Comparison of ENCODE assay signal across 34 cellular contexts in genomic region chr22:47111626-47112373, GRCh38.
DNase-seq lines count a peak whose midpoint lies in the region; ATAC-seq, FAIRE-seq and TF ChIP-seq lines count a peak whose summit lies in the region.
"Had no signal": no experiment of that assay in that cellular context is flagged by ENCODE, and none has a peak within 500 bp of the region (broad histone marks: within the 10 kb centered on the region; RNA-seq: fewer than 3 reads in every experiment).

No MANE protein-coding gene starts in this region.

- H3K27me3 Mint-ChIP-seq in GM23338 (ENCODE audit: insufficient read depth, low read depth, poor library complexity): peaks cover 14% of the 10 kb centered on the region
- H3K27me3 Mint-ChIP-seq: activated CD4-positive, alpha-beta T cell treated with anti-CD3 and anti-CD28 coated beads for 36 hours; activated CD8-positive, alpha-beta T cell treated with anti-CD3 and anti-CD28 coated beads for 36 hours; activated naive CD8-positive, alpha-beta T cell; effector memory CD8-positive, alpha-beta T cell; natural killer cell treated with Interleukin-12 subunit alpha and Interleukin-12 subunit beta and Interleukin-15 and Interleukin-18, amount 100 ng/mL, for 72 hours had no signal

- ATAC-seq in GM23338 (no peak), K562 (no peak), sciatic nerve (no peak), HG03520 (IDR thresholded peaks at IDR 0.05; ENCODE audit: unreplicated experiment) (no peak)
- ATAC-seq: activated CD4-positive, alpha-beta T cell treated with anti-CD3 and anti-CD28 coated beads for 36 hours; activated CD8-positive, alpha-beta T cell treated with anti-CD3 and anti-CD28 coated beads for 36 hours; effector memory CD8-positive, alpha-beta T cell had no signal

- BruUV-seq in K562 (replicated peaks; lab: Mats Ljungman, UMichigan): no TSS peak

- in situ Hi-C loops in K562 (cut with MboI): no loop called here

- H3K79me2 ChIP-seq in GM23338 (replicated peaks; ENCODE audit: insufficient read depth): no peaks in the 10 kb centered on the region
- H3K79me2 ChIP-seq in K562 (ENCODE audit: control insufficient read depth, insufficient read depth, low read length): no peaks in the 10 kb centered on the region
- H3K79me2 ChIP-seq in hepatocyte: no peaks in the 10 kb centered on the region
- H3K79me2 ChIP-seq: parathyroid adenoma had no signal

- POLR2A ChIA-PET in K562 (lab: Yijun Ruan, JAX): interaction anchor here (0.8 kb wide), 1 partner anchor 9 kb away, joined by 3 read pairs; no protein-coding TSS in a partner anchor

- no peaks in the 10 kb centered on the region for H3K9me3 ChIP-seq in K562 (replicated peaks; ENCODE audit: control insufficient read depth, insufficient read depth, low read depth, low read length)
- H3K9me3 ChIP-seq in hepatocyte (ENCODE audit: low read depth): no peaks in the 10 kb centered on the region
- H3K9me3 ChIP-seq in kidney (ENCODE audit: control insufficient read depth in 1 of 2, low read length in 2 of 2): no peaks in the 10 kb centered on the region
- no peaks in the 10 kb centered on the region for H3K9me3 ChIP-seq in esophagus muscularis mucosa
- H3K9me3 ChIP-seq: heart left ventricle, SJSA1, stomach, thyroid gland had no signal

- H3K4me3 ChIP-seq in GM23338 (no peak overlapping the region), K562 (no peak overlapping the region), hepatocyte (no peak overlapping the region), kidney (ENCODE audit: low read length in 2 of 2) (no peak overlapping the region), esophagus muscularis mucosa (no peak overlapping the region)
- H3K4me3 ChIP-seq: cardiac muscle cell, heart left ventricle, SJSA1, stomach, thyroid gland had no signal

- H3K9ac ChIP-seq in K562 (ENCODE audit: insufficient read depth in 1 of 2, low read depth in 2 of 2, low read length in 2 of 2): no peak overlapping the region; a peak in 1 of 4 replicates
- H3K9ac ChIP-seq in kidney (ENCODE audit: low read length in 2 of 2): no peak overlapping the region
- H3K9ac ChIP-seq: parathyroid adenoma had no signal

- no peak for TF ChIP-seq RAD21 in K562 (CRISPR knock-in tag; conservative IDR thresholded peaks at IDR 0.05 in 1 of 2, IDR thresholded peaks at IDR 0.05 in 1 of 2)

- DNase-seq in GM23338 (ENCODE audit: low spot score) (no peak), K562 (ENCODE audit: extremely low read depth in 1 of 4, low spot score in 3 of 4) (no peak), hepatocyte (ENCODE audit: low spot score) (no peak), sciatic nerve (ENCODE audit: low spot score) (peak; percentile 37), NCI-H1694 (lab: John Stamatoyannopoulos, UW) (no peak), kidney (no peak), esophagus muscularis mucosa (ENCODE audit: extremely low spot score) (no peak)
- DNase-seq: ACHN; activated CD4-positive, alpha-beta T cell treated with anti-CD3 and anti-CD28 coated beads for 36 hours; activated CD8-positive, alpha-beta T cell treated with anti-CD3 and anti-CD28 coated beads for 36 hours; anterior cingulate cortex; C1 segment of cervical spinal cord; COR-L47; DMS53; effector memory CD8-positive, alpha-beta T cell; heart left ventricle; HFFc6; KBM-7; mammary epithelial cell; NCI-H1092; NCI-H187; NCI-H510A; RPMI8226; stimulated activated CD8-positive, alpha-beta memory T cell treated with anti-CD3 and anti-CD28 coated beads, Interleukin-4, amount 100 ng/mL, for 48 hours; stomach; T-helper 9 cell; thyroid gland had no signal

- no peaks in the 10 kb centered on the region for H3K9me3 Mint-ChIP-seq in GM23338
- H3K9me3 Mint-ChIP-seq: activated CD8-positive, alpha-beta T cell treated with anti-CD3 and anti-CD28 coated beads for 36 hours; effector memory CD8-positive, alpha-beta T cell; HFFc6; natural killer cell treated with Interleukin-12 subunit alpha and Interleukin-12 subunit beta and Interleukin-15 and Interleukin-18, amount 100 ng/mL, for 72 hours had no signal

- peak overlapping the region; percentile 33; the same call in 1 of the 2 replicates for H3K27ac Mint-ChIP-seq in GM23338
- H3K27ac Mint-ChIP-seq: activated CD4-positive, alpha-beta T cell treated with anti-CD3 and anti-CD28 coated beads for 36 hours; activated naive CD8-positive, alpha-beta T cell; effector memory CD8-positive, alpha-beta T cell; HFFc6 had no signal

- no peaks in the 10 kb centered on the region for H3K36me3 ChIP-seq in GM23338 (ENCODE audit: insufficient read depth)
- H3K36me3 ChIP-seq in K562 (ENCODE audit: control insufficient read depth, insufficient read depth, low read length): no peaks in the 10 kb centered on the region
- no peaks in the 10 kb centered on the region for H3K36me3 ChIP-seq in hepatocyte (replicated peaks; ENCODE audit: insufficient read depth, low read depth)
- H3K36me3 ChIP-seq in kidney (ENCODE audit: control insufficient read depth in 1 of 2, insufficient read depth in 2 of 2, low read length in 2 of 2): no peaks in the 10 kb centered on the region
- H3K36me3 ChIP-seq in esophagus muscularis mucosa: peaks cover 9 to 23% (median 16%) of the 10 kb centered on the region in 4 donors
- H3K36me3 ChIP-seq: cardiac muscle cell, SJSA1 had no signal

- FAIRE-seq in K562 (lab: Jason Lieb, UNC) (no peak), kidney (lab: Jason Lieb, UNC) (no peak)
- FAIRE-seq: GM12892 had no signal

- H3K9me2 ChIP-seq in GM23338 (ENCODE audit: insufficient read depth) (0 out of 2 replicates have a peak, but pooled peaks cover 3% of the 10 kb centered on the region), hepatocyte (replicated peaks; ENCODE audit: insufficient read depth) (no peaks in the 10 kb centered on the region)

- H3K27me3 ChIP-seq in GM23338 (ENCODE audit: insufficient read depth) (no peaks in the 10 kb centered on the region), K562 (ENCODE audit: control insufficient read depth in 2 of 2, insufficient read depth in 2 of 2, low read length in 2 of 2) (no peaks in the 10 kb centered on the region), hepatocyte (no peaks in the 10 kb centered on the region), esophagus muscularis mucosa (no peaks in the 10 kb centered on the region)
- H3K27me3 ChIP-seq: cardiac muscle cell, heart left ventricle, SJSA1, stomach, thyroid gland had no signal

- H3K4me1 ChIP-seq in GM23338 (ENCODE audit: insufficient read depth): no peaks in the 10 kb centered on the region
- peaks cover 4 to 12% of the 10 kb centered on the region in 2 experiments; a peak in 4 of 5 replicates for H3K4me1 ChIP-seq in K562 (replicated peaks in 1 of 2; ENCODE audit: control insufficient read depth in 2 of 2, insufficient read depth in 2 of 2, low read length in 2 of 2)
- H3K4me1 ChIP-seq in hepatocyte (ENCODE audit: insufficient read depth): peaks cover 18% of the 10 kb centered on the region
- H3K4me1 ChIP-seq in kidney (ENCODE audit: control insufficient read depth in 1 of 2, insufficient read depth in 1 of 2, low read depth in 1 of 2, low read length in 2 of 2): no peaks in the 10 kb centered on the region
- H3K4me1 ChIP-seq in esophagus muscularis mucosa: no peaks in the 10 kb centered on the region
- H3K4me1 ChIP-seq: heart left ventricle, parathyroid adenoma, stomach, thyroid gland had no signal

- H3F3A ChIP-seq in GM23338 (replicated peaks; ENCODE audit: low read depth): no peaks in the 10 kb centered on the region

- H4K20me1 ChIP-seq in GM23338 (replicated peaks; ENCODE audit: insufficient read depth) (no peaks in the 10 kb centered on the region), K562 (replicated peaks; ENCODE audit: control insufficient read depth, insufficient read depth, low read length) (no peaks in the 10 kb centered on the region), hepatocyte (ENCODE audit: insufficient read depth, poor library complexity, severe bottlenecking) (no peaks in the 10 kb centered on the region)

- H3K36me3 Mint-ChIP-seq in GM23338 (ENCODE audit: low read depth): no peaks in the 10 kb centered on the region; the same call in 2 of the 3 replicates

- no peak overlapping the region for H3K27ac ChIP-seq in GM23338 (ENCODE audit: low read depth)
- H3K27ac ChIP-seq in K562 (ENCODE audit: extremely low read depth, low read depth, low read length): no peak overlapping the region
- peak overlapping the region; percentile 39 for H3K27ac ChIP-seq in hepatocyte
- H3K27ac ChIP-seq in kidney (ENCODE audit: low read depth in 2 of 2, low read length in 2 of 2): no peak overlapping the region
- H3K27ac ChIP-seq in esophagus muscularis mucosa (replicated peaks in 1 of 4): no peak overlapping the region
- H3K27ac ChIP-seq: cardiac muscle cell, heart left ventricle, parathyroid adenoma, SJSA1, stomach, thyroid gland had no signal

- no peak overlapping the region for H2AFZ ChIP-seq in GM23338
- no peak overlapping the region for H2AFZ ChIP-seq in K562 (ENCODE audit: low read depth, low read length)
- H2AFZ ChIP-seq in hepatocyte: no peak overlapping the region
- H2AFZ ChIP-seq: parathyroid adenoma had no signal

- TF ChIP-seq CTCF in GM23338 (conservative IDR thresholded peaks at IDR 0.05; ENCODE audit: low read depth in 2 of 2) (no peak), K562 (IDR thresholded peaks at IDR 0.05 in 2 of 3, conservative IDR thresholded peaks at IDR 0.05 in 1 of 3; ENCODE audit: insufficient read depth in 2 of 3, low read depth in 1 of 3, low read length in 3 of 3) (no peak), hepatocyte (IDR thresholded peaks at IDR 0.05; ENCODE audit: poor library complexity) (no peak), kidney (IDR thresholded peaks at IDR 0.05; ENCODE audit: borderline replicate concordance, extremely low read depth, insufficient read depth) (no peak), esophagus muscularis mucosa (IDR thresholded peaks at IDR 0.05) (no peak)

- peaks cover 5% of the 10 kb centered on the region; the same call in 2 of the 3 replicates for H3K4me1 Mint-ChIP-seq in GM23338

- 72% methylated on average over 15 of the region's 21 CpGs for WGBS in K562 (ENCODE audit: insufficient coverage, low coverage, missing lambda C conversion rate)
- 85% methylated on average over 21 of the region's 21 CpGs for WGBS in hepatocyte (ENCODE audit: low lambda C conversion rate, missing lambda C conversion rate)
- WGBS in esophagus muscularis mucosa: 84% methylated on average over 13 of the region's 21 CpGs

- no peak overlapping the region for H3K4me3 Mint-ChIP-seq in GM23338
- H3K4me3 Mint-ChIP-seq: activated CD4-positive, alpha-beta T cell treated with anti-CD3 and anti-CD28 coated beads for 36 hours; activated CD8-positive, alpha-beta T cell treated with anti-CD3 and anti-CD28 coated beads for 36 hours; activated naive CD8-positive, alpha-beta T cell; effector memory CD8-positive, alpha-beta T cell; HFFc6; natural killer cell treated with Interleukin-12 subunit alpha and Interleukin-12 subunit beta and Interleukin-15 and Interleukin-18, amount 100 ng/mL, for 72 hours had no signal

- H3K9me1 ChIP-seq in K562 (ENCODE audit: control insufficient read depth, insufficient read depth, low read length): no peaks in the 10 kb centered on the region

- no peak for TF ChIP-seq POLR2A in K562 (conservative IDR thresholded peaks at IDR 0.05)
- no peak for TF ChIP-seq POLR2A in esophagus muscularis mucosa (IDR thresholded peaks at IDR 0.05; ENCODE audit: low read depth)

- TF ChIP-seq EP300 in K562 (IDR thresholded peaks at IDR 0.05; ENCODE audit: low read length): no peak
- TF ChIP-seq EP300 in esophagus muscularis mucosa (IDR thresholded peaks at IDR 0.05): no peak

- CTCF ChIA-PET in K562 (lab: Yijun Ruan, JAX; ENCODE audit: low intra/inter-chr PET ratio): no interaction called here

- intact Hi-C loops in K562 (cut with micrococcal nuclease) (no loop called here), sciatic nerve (cut with DNase I) (no loop called here), kidney (cut with DNase I) (no loop called here), esophagus muscularis mucosa (cut with DNase I) (no loop called here)

- H3K4me2 ChIP-seq in GM23338: no peak overlapping the region
- H3K4me2 ChIP-seq in K562 (ENCODE audit: insufficient read depth, low read length): no peak overlapping the region
- peak overlapping the region; percentile 36 for H3K4me2 ChIP-seq in hepatocyte
